8 cellular contexts compared by ENCODE assay signal in the genomic region with DNA sequence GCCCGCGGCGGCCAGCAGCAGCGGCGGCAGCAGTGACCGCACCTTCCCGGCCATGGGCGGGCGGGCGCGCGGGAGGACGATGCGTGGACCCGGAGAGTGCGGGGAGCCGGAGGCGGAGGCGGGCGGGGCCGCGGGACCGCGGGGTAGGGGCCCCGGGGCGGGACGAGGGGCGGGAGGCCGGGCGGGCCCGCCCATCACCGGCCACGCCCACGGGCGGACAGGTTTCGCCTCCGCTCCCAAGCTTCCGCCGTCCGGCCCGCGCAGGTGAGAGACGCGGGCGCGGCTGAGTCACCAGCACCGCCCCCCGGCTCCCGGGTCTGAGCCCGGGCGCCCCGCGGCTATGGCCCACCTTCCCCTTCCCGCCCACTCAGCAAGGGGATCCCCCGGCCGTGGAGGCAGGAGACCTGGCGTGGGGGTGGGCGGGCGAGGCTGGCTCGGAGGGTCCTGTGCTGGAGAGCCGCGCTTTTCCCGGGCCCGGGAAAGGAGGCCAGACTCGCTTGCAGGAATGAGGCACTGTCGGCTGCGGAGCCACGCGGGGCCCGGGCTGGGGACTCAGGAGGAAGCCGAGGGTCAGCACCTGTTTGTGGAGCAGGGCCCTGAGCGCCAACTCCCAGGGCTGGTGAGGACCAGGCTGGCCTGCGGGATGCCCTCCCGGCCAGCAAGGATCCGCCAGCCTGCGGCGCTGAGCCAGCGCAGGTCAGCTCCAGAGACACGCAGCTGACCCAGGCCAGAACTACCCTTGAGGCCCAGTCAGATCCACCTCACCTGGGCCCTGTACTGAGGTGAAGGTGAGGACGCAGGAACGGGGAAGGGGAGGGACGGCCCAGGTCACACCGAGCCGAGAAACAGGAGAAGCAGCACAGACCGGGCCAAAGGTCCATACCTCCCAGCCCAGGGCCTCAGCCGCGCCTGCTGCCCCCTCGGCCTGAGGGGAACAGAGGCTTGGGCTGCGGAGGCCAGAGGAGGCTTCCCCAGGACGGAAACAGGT. TPM values are rescaled to one million over a fixed set of nuclear protein-coding genes. Genes with fewer than 3 reads are reported as not detected.
DNase-seq lines count a peak whose midpoint lies in the region; ATAC-seq and FAIRE-seq lines count a peak whose summit lies in the region.

ENTPD2 (minus strand) TSS at position 118 of the 988 bp plus-strand sequence; CDS start at position 54, 64 bp downstream.

- ATAC-seq in HG03196 (IDR thresholded peaks at IDR 0.05; ENCODE audit: unreplicated experiment) = no peak

- peak; percentile 31 for DNase-seq in DMS153 (lab: John Stamatoyannopoulos, UW)
- peak; percentile 84 for DNase-seq in NCI-H2196 (lab: John Stamatoyannopoulos, UW; ENCODE audit: unreplicated experiment)
- peak; percentile 89 to 96 for DNase-seq in T47D (ENCODE audit: low read depth in 1 of 2, low spot score in 1 of 2)
- DNase-seq in mucosa of gallbladder (ENCODE audit: low spot score) = peak; percentile 60
- DNase-seq in GM19239 (ENCODE audit: insufficient read length, low spot score) = no peak
- DNase-seq in dedifferentiated amniotic fluid mesenchymal stem cell (ENCODE audit: extremely low spot score) = no peak
- no peak for DNase-seq in SKM-1 (lab: John Stamatoyannopoulos, UW; ENCODE audit: unreplicated experiment)

- in situ Hi-C loops in T47D (cut with HindIII; ENCODE audit: low pct_unique_long_range_greater_than_20kb, low sequenced_read_pairs) = no loop called here

- no peak for FAIRE-seq in GM19239 (lab: Jason Lieb, UNC)

RNA-seq across cellular contexts. Expression of gene ENTPD2, which starts in this region (rescaled TPM):
- total RNA-seq in mucosa of gallbladder = 41.1 TPM

Comparison
In these comparisons a context has a peak if more than half of its experiments do, and no peak if none do; other contexts are left out.
1. DNase-seq: peak in DMS153 (single experiment), NCI-H2196 (single experiment), T47D (2 of 2) and mucosa of gallbladder (single experiment); none in GM19239 (single experiment), dedifferentiated amniotic fluid mesenchymal stem cell (single experiment) and SKM-1 (single experiment).